In genomic region chr22:41745968-41746367, GRCh38 we compare ENCODE assay signal across 13 cellular contexts. TPM values are rescaled to one million over a fixed set of nuclear protein-coding genes. Genes with fewer than 3 reads are reported as not detected.
"Had no signal": no experiment of that assay in that cellular context is flagged by ENCODE, and none has a peak within 500 bp of the region (broad histone marks: within the 10 kb centered on the region; RNA-seq: fewer than 3 reads in every experiment).

No MANE protein-coding gene starts in this region.

- H3K4me1 ChIP-seq: body of pancreas, gastroesophageal sphincter, pancreas, tibial artery had no signal

- H3K27me3 ChIP-seq: body of pancreas, pancreas had no signal

- H3K27ac ChIP-seq: body of pancreas, cardiac muscle cell, gastroesophageal sphincter, pancreas, tibial artery had no signal

- H3K4me3 ChIP-seq: body of pancreas, cardiac muscle cell, gastroesophageal sphincter, pancreas, tibial artery had no signal

- FAIRE-seq: islet of Langerhans, pancreas had no signal

- DNase-seq: cortex of kidney had no signal

- H3K9me3 ChIP-seq: body of pancreas, gastroesophageal sphincter, pancreas, tibial artery had no signal

- H3K4me3 Mint-ChIP-seq: activated CD4-positive, alpha-beta memory T cell treated with anti-CD3 and anti-CD28 coated beads, Interleukin-2, amount 10 ng/mL, durations not matched to agents 7 days and 5 days; activated CD4-positive, alpha-beta T cell treated with anti-CD3 and anti-CD28 coated beads, Interleukin-2, amount 10 ng/mL, durations not matched to agents 24 days and 14 days; activated naive CD8-positive, alpha-beta T cell treated with anti-CD3 and anti-CD28 coated beads, Interleukin-2, amount 50 U/mL, for 24 hours; endodermal cell; nephron progenitor cell; stimulated activated naive CD8-positive, alpha-beta T cell treated with anti-CD3 and anti-CD28 coated beads, Interleukin-15, amount 100 ng/mL, for 72 hours had no signal

- H3K36me3 ChIP-seq: cardiac muscle cell, gastroesophageal sphincter, pancreas, tibial artery had no signal

- H3K27ac Mint-ChIP-seq: activated CD4-positive, alpha-beta memory T cell treated with anti-CD3 and anti-CD28 coated beads, Interleukin-2, amount 10 ng/mL, durations not matched to agents 7 days and 5 days; activated CD4-positive, alpha-beta T cell treated with anti-CD3 and anti-CD28 coated beads, Interleukin-2, amount 10 ng/mL, durations not matched to agents 24 days and 14 days; activated naive CD8-positive, alpha-beta T cell treated with anti-CD3 and anti-CD28 coated beads, Interleukin-2, amount 50 U/mL, for 24 hours; endodermal cell; nephron progenitor cell; stimulated activated naive CD8-positive, alpha-beta T cell treated with anti-CD3 and anti-CD28 coated beads, Interleukin-15, amount 100 ng/mL, for 72 hours had no signal

- H3K9me3 Mint-ChIP-seq: activated CD4-positive, alpha-beta memory T cell treated with anti-CD3 and anti-CD28 coated beads, Interleukin-2, amount 10 ng/mL, durations not matched to agents 7 days and 5 days; activated CD4-positive, alpha-beta T cell treated with anti-CD3 and anti-CD28 coated beads, Interleukin-2, amount 10 ng/mL, durations not matched to agents 24 days and 14 days; activated naive CD8-positive, alpha-beta T cell treated with anti-CD3 and anti-CD28 coated beads, Interleukin-2, amount 50 U/mL, for 24 hours; endodermal cell; nephron progenitor cell; stimulated activated naive CD8-positive, alpha-beta T cell treated with anti-CD3 and anti-CD28 coated beads, Interleukin-15, amount 100 ng/mL, for 72 hours had no signal

RNA-seq across cellular contexts. Expression of gene MEI1, which starts 46.7 kb away (rescaled TPM):
- total RNA-seq: body of pancreas had no signal
